In the genomic region with DNA sequence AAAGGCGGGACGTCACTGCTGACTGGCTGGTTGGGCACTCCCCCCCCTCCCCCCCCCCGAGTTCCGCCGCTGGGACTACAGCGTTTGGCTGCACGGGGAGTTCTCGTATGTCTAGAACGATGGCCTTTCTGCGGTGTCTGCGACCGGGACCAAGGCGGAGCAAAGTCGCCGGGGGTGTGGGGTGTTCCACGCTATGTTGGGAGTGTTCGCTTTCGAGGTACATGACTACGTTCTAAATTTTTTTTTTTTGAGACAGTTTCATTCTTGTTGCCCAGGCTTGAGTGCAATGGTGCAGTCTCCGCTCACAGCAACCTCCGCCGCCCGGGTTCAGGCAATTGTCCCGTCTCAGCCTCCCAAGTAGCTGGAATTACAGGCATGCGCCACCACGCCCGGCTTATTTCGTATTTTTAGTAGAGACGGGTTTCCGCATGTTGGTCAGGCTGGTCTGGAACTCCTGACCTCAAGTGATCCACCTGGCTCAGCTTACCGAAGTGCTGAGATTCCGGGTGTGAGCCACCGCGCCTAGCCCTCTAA, we compare ENCODE assay signal across 8 cellular contexts. TPM values are rescaled to one million over a fixed set of nuclear protein-coding genes. Genes with fewer than 3 reads are reported as not detected.
A peak's percentile ranks its signal among the peaks of the same experiment; 100 is the strongest.
DNase-seq lines count a peak whose midpoint lies in the region; ATAC-seq, FAIRE-seq and TF ChIP-seq lines count a peak whose summit lies in the region.

No MANE protein-coding gene starts in this region.

- peaks cover 80% of the 10 kb centered on the region for H3K79me2 ChIP-seq in HepG2 (ENCODE audit: insufficient read depth, low read length)

- H3K9me3 ChIP-seq in cardiac muscle cell (ENCODE audit: low read depth), result no peaks in the 10 kb centered on the region
- no peaks in the 10 kb centered on the region for H3K9me3 ChIP-seq in adipocyte (ENCODE audit: control insufficient read depth, low read length)
- no peaks in the 10 kb centered on the region for H3K9me3 ChIP-seq in HepG2 (ENCODE audit: low read length)
- H3K9me3 ChIP-seq in transverse colon, result no peaks in the 10 kb centered on the region

- TF ChIP-seq EP300 in HepG2 (IDR thresholded peaks at IDR 0.05; ENCODE audit: low read depth in 2 of 2, low read length in 2 of 2) (no peak), HepG2 (CRISPR knock-in tag; IDR thresholded peaks at IDR 0.05; ENCODE audit: borderline replicate concordance) (no peak), transverse colon (IDR thresholded peaks at IDR 0.05; ENCODE audit: low read depth) (no peak)

- intact Hi-C loops in Right ventricle myocardium superior (cut with DNase I), result no loop called here
- intact Hi-C loops in HepG2 (cut with micrococcal nuclease; ENCODE audit: unreplicated experiment), result loop anchor here (2.0 to 5.0 kb wide), 2 partner anchors 62 to 119 kb away; a partner anchor contains a TSS
- intact Hi-C loops in transverse colon (cut with DNase I; ENCODE audit: low total_unique reads), result no loop called here

- CTCF ChIA-PET in HepG2 (lab: Yijun Ruan, JAX; ENCODE audit: low intra/inter-chr PET ratio, low total read pairs), result no interaction called here

- H3K4me3 ChIP-seq in cardiac muscle cell, result peak overlapping the region; percentile 71
- H3K4me3 ChIP-seq in adipocyte (ENCODE audit: low read length), result peak overlapping the region; percentile 99
- peak overlapping the region; percentile 80 to 98 (median 93) for H3K4me3 ChIP-seq in HepG2 (replicated peaks in 1 of 3; ENCODE audit: insufficient read depth in 1 of 3, low read depth in 2 of 3, low read length in 3 of 3)
- peak overlapping the region; percentile 57 to 82 (median 73) for H3K4me3 ChIP-seq in transverse colon

- DNase-seq in cardiac muscle cell (ENCODE audit: low read depth in 1 of 2, low spot score in 1 of 2) (no peak), Right ventricle myocardium superior (no peak), adipocyte (ENCODE audit: low read depth) (no peak), HepG2 (ENCODE audit: low spot score) (peak; percentile 20), transverse colon (no peak)
- DNase-seq in activated CD8-positive, alpha-beta memory T cell treated with anti-CD3 and anti-CD28 coated beads, Interleukin-2, amount 50 U/mL, for 4 hours, result no peak

- 0% methylated on average over 27 of the region's 34 CpGs for WGBS in HepG2 (ENCODE audit: low lambda C conversion rate)
- 0 to 1% methylated on average over 7 to 33 of the region's 34 CpGs for WGBS in transverse colon (ENCODE audit: low coverage in 1 of 2), 2 donors

- BruUV-seq in HepG2 (replicated peaks; lab: Mats Ljungman, UMichigan), result no TSS peak

- H3K9ac ChIP-seq in adipocyte (ENCODE audit: low read length), result peak overlapping the region; percentile 93
- peak overlapping the region; percentile 94 for H3K9ac ChIP-seq in HepG2 (ENCODE audit: insufficient read depth, low read depth, low read length)

- POLR2A ChIA-PET in HepG2 (lab: Yijun Ruan, JAX), result interaction anchor here (0.9 to 1.9 kb wide), 21 partner anchors 8 to 232 kb away, joined by 3 to 15 read pairs (median 5); a partner anchor contains a TSS

- H3K27me3 ChIP-seq in cardiac muscle cell, result no peaks in the 10 kb centered on the region
- no peaks in the 10 kb centered on the region for H3K27me3 ChIP-seq in adipocyte (replicated peaks; ENCODE audit: control insufficient read depth, insufficient read depth, low read length)
- H3K27me3 ChIP-seq in HepG2 (ENCODE audit: control insufficient read depth in 1 of 2, insufficient read depth in 2 of 2, low read length in 2 of 2), result no peaks in the 10 kb centered on the region; a peak in 1 of 5 replicates
- no peaks in the 10 kb centered on the region for H3K27me3 ChIP-seq in transverse colon

- FAIRE-seq in HepG2 (lab: Jason Lieb, UNC), result no peak

- TF ChIP-seq RAD21 in HepG2 (CRISPR knock-in tag; IDR thresholded peaks at IDR 0.05), result no peak

- no peak for TF ChIP-seq POLR2A in HepG2 (IDR thresholded peaks at IDR 0.05; ENCODE audit: insufficient read depth in 1 of 2, low read depth in 2 of 2, low read length in 2 of 2)
- TF ChIP-seq POLR2A in transverse colon (IDR thresholded peaks at IDR 0.05), result no peak

- in situ Hi-C loops in HepG2 (cut with HindIII; ENCODE audit: extremely low pct_ligation_motif_present, low pct_unique_long_range_greater_than_20kb), result no loop called here
- in situ Hi-C loops in transverse colon (cut with MboI; ENCODE audit: low pct_ligation_motif_present in 1 of 4, low pct_unique_long_range_greater_than_20kb in 1 of 4, low sequenced_read_pairs in 3 of 4), result loop anchor here in 1 of 4 donors (10.0 kb wide), 1 partner anchor 65 kb away; a partner anchor contains a TSS

- peak overlapping the region; percentile 85 for H3K4me2 ChIP-seq in HepG2 (ENCODE audit: low read depth, low read length)

- ATAC-seq in Right ventricle myocardium superior (ENCODE audit: poor library complexity) (no peak), HepG2 (no peak), HG02885 (IDR thresholded peaks at IDR 0.05; ENCODE audit: poor library complexity, unreplicated experiment) (no peak)
- ATAC-seq in activated CD4-positive, CD25-positive, alpha-beta regulatory T cell treated with anti-CD3 and anti-CD28 coated beads, Interleukin-2, amount 50 U/mL, for 24 hours, result no peak

- H3K4me1 ChIP-seq in cardiac muscle cell (ENCODE audit: low read depth) (peaks cover 14% of the 10 kb centered on the region), adipocyte (ENCODE audit: control insufficient read depth, insufficient read depth, low read length) (peaks cover 36% of the 10 kb centered on the region), HepG2 (ENCODE audit: insufficient read depth, low read length) (peaks cover 59% of the 10 kb centered on the region), transverse colon (peaks cover 17 to 41% (median 26%) of the 10 kb centered on the region in 4 donors)

- H3K36me3 ChIP-seq in cardiac muscle cell (peaks cover 9% of the 10 kb centered on the region), adipocyte (ENCODE audit: control insufficient read depth, insufficient read depth, low read length, severe bottlenecking) (peaks cover 22% of the 10 kb centered on the region), HepG2 (replicated peaks in 1 of 2; ENCODE audit: control insufficient read depth in 1 of 2, insufficient read depth in 2 of 2, low read length in 2 of 2) (peaks cover 3 to 23% of the 10 kb centered on the region in 2 experiments; a peak in 3 of 5 replicates), transverse colon (no peaks in the 10 kb centered on the region)

- H3K27ac ChIP-seq in cardiac muscle cell (peak overlapping the region; percentile 99), HepG2 (ENCODE audit: extremely low read length, insufficient read depth, low read length) (peak overlapping the region; percentile 96), transverse colon (peak overlapping the region; percentile 98 to 100 (median 99))

- no peak overlapping the region for H2AFZ ChIP-seq in HepG2 (ENCODE audit: low read length)

- peaks cover 38% of the 10 kb centered on the region for H4K20me1 ChIP-seq in HepG2 (ENCODE audit: insufficient read depth, low read length)

- no peak for TF ChIP-seq CTCF in cardiac muscle cell (IDR thresholded peaks at IDR 0.05; ENCODE audit: low read depth, low read length)
- TF ChIP-seq CTCF in HepG2 (CRISPR knock-in tag; IDR thresholded peaks at IDR 0.05), result no peak
- no peak for TF ChIP-seq CTCF in transverse colon (IDR thresholded peaks at IDR 0.05)

RNA-seq across cellular contexts. Expression of a gene that starts 0.6 kb away (rescaled TPM):
- total RNA-seq in cardiac muscle cell (39.1 and 95.8 TPM in 2 replicates), Right ventricle myocardium superior (13.0 TPM), HepG2 (2016; rRNA removed; fragmentation: Illumina TruSeq; extraction: Trizol) (145 and 247 TPM in 2 replicates), transverse colon (10 to 100 TPM; 31.1 to 81.5 (median 57.1) TPM)
- polyA plus RNA-seq in cardiac muscle cell (73.8 and 182 TPM in 2 replicates), HepG2 (2011; rRNA removed) (44.4 and 56.6 TPM in 2 replicates)
- total RNA-seq in HepG2 (2016; cell fraction: cytosol; rRNA removed; fragmentation: Illumina TruSeq; extraction: Trizol; ENCODE audit: low read depth), result 30.6 and 36.4 TPM in 2 replicates
- 151 and 249 TPM in 2 replicates for total RNA-seq in HepG2 (2016; cell fraction: insoluble cytoplasmic fraction; rRNA removed; fragmentation: Illumina TruSeq; extraction: Trizol)
- total RNA-seq in HepG2 (2016; cell fraction: membrane; rRNA removed; fragmentation: Illumina TruSeq; extraction: Trizol), result 51.4 and 56.7 TPM in 2 replicates
- total RNA-seq in HepG2 (2016; cell fraction: nucleus; rRNA removed; fragmentation: Illumina TruSeq; extraction: Trizol), result 95.7 and 98.8 TPM in 2 replicates
- 17.6 and 37.3 TPM in 2 replicates for polyA plus RNA-seq in HepG2 (2011; cell fraction: cytosol; rRNA removed)
- polyA plus RNA-seq in HepG2 (2011; cell fraction: nucleus; rRNA removed), result 43.0 and 68.2 TPM in 2 replicates
- polyA plus RNA-seq in HepG2 (2012), result 95.0 and 101 TPM in 2 replicates
- 11.6 and 13.1 TPM in 2 replicates for polyA plus RNA-seq in HepG2 (2016; cell fraction: cytosol; fragmentation: Illumina TruSeq; extraction: Trizol; ENCODE audit: low read depth)
- 253 and 286 TPM in 2 replicates for polyA plus RNA-seq in HepG2 (2016; cell fraction: insoluble cytoplasmic fraction; fragmentation: Illumina TruSeq; extraction: Trizol; ENCODE audit: low read depth)
- 34.8 and 35.9 TPM in 2 replicates for polyA plus RNA-seq in HepG2 (2016; cell fraction: membrane; fragmentation: Illumina TruSeq; extraction: Trizol; ENCODE audit: low read depth)
- 142 and 155 TPM in 2 replicates for polyA plus RNA-seq in HepG2 (2016; cell fraction: nucleus; fragmentation: Illumina TruSeq; extraction: Trizol; ENCODE audit: insufficient read depth, low read depth)
- 13.6 and 22.4 TPM in 2 replicates for polyA minus RNA-seq in HepG2 (2011; rRNA and poly(A)+ RNA removed; ENCODE audit: low replicate concordance)
- 13.5 and 22.8 TPM in 2 replicates for polyA minus RNA-seq in HepG2 (2011; cell fraction: cytosol; rRNA and poly(A)+ RNA removed)
- polyA minus RNA-seq in HepG2 (2011; cell fraction: nucleus; rRNA and poly(A)+ RNA removed), result 43.5 and 60.7 TPM in 2 replicates

RNA-seq across cellular contexts. Expression of a gene that starts 6.7 kb away (rescaled TPM):
- 13.0 and 14.6 TPM in 2 replicates for total RNA-seq in cardiac muscle cell
- polyA plus RNA-seq in cardiac muscle cell, result 15.7 and 16.7 TPM in 2 replicates
- total RNA-seq in Right ventricle myocardium superior, result 28.0 TPM
- 5.4 and 5.9 TPM in 2 replicates for total RNA-seq in HepG2 (2016; rRNA removed; fragmentation: Illumina TruSeq; extraction: Trizol)
- total RNA-seq in HepG2 (2016; cell fraction: cytosol; rRNA removed; fragmentation: Illumina TruSeq; extraction: Trizol; ENCODE audit: low read depth), result 14.4 and 16.4 TPM in 2 replicates
- 4.7 and 6.1 TPM in 2 replicates for total RNA-seq in HepG2 (2016; cell fraction: insoluble cytoplasmic fraction; rRNA removed; fragmentation: Illumina TruSeq; extraction: Trizol)
- 8.1 and 8.5 TPM in 2 replicates for total RNA-seq in HepG2 (2016; cell fraction: membrane; rRNA removed; fragmentation: Illumina TruSeq; extraction: Trizol)
- total RNA-seq in HepG2 (2016; cell fraction: nucleus; rRNA removed; fragmentation: Illumina TruSeq; extraction: Trizol), result 7.7 and 7.8 TPM in 2 replicates
- 7.5 and 8.6 TPM in 2 replicates for polyA plus RNA-seq in HepG2 (2011; rRNA removed)
- polyA plus RNA-seq in HepG2 (2011; cell fraction: cytosol; rRNA removed), result 5.3 TPM in 2 replicates
- 19.8 and 22.5 TPM in 2 replicates for polyA plus RNA-seq in HepG2 (2011; cell fraction: nucleus; rRNA removed)
- 6.1 and 6.9 TPM in 2 replicates for polyA plus RNA-seq in HepG2 (2012)
- polyA plus RNA-seq in HepG2 (2016; cell fraction: cytosol; fragmentation: Illumina TruSeq; extraction: Trizol; ENCODE audit: low read depth), result 0.37 and 0.41 TPM in 2 replicates
- polyA plus RNA-seq in HepG2 (2016; cell fraction: insoluble cytoplasmic fraction; fragmentation: Illumina TruSeq; extraction: Trizol; ENCODE audit: low read depth), result 4.6 and 5.8 TPM in 2 replicates
- 1.1 and 1.2 TPM in 2 replicates for polyA plus RNA-seq in HepG2 (2016; cell fraction: membrane; fragmentation: Illumina TruSeq; extraction: Trizol; ENCODE audit: low read depth)
- 16.0 TPM in 2 replicates for polyA plus RNA-seq in HepG2 (2016; cell fraction: nucleus; fragmentation: Illumina TruSeq; extraction: Trizol; ENCODE audit: insufficient read depth, low read depth)
- 39.9 and 41.7 TPM in 2 replicates for polyA minus RNA-seq in HepG2 (2011; rRNA and poly(A)+ RNA removed; ENCODE audit: low replicate concordance)
- polyA minus RNA-seq in HepG2 (2011; cell fraction: cytosol; rRNA and poly(A)+ RNA removed), result 7.3 and 13.4 TPM in 2 replicates
- polyA minus RNA-seq in HepG2 (2011; cell fraction: nucleus; rRNA and poly(A)+ RNA removed), result 16.2 and 17.1 TPM in 2 replicates
- total RNA-seq in transverse colon, result 10 to 100 TPM; 14.5 to 22.1 (median 19.7) TPM

RNA-seq across cellular contexts. Expression of a gene that starts 23.8 kb away (rescaled TPM):
- total RNA-seq in cardiac muscle cell, result not detected in 2 replicates
- 0.20 TPM in 1 of 2 replicates, not detected in the other for polyA plus RNA-seq in cardiac muscle cell
- 0.16 TPM for total RNA-seq in Right ventricle myocardium superior
- total RNA-seq in HepG2 (2016; rRNA removed; fragmentation: Illumina TruSeq; extraction: Trizol), result not detected in 2 replicates
- not detected in 2 replicates for total RNA-seq in HepG2 (2016; cell fraction: cytosol; rRNA removed; fragmentation: Illumina TruSeq; extraction: Trizol; ENCODE audit: low read depth)
- not detected in 2 replicates for total RNA-seq in HepG2 (2016; cell fraction: insoluble cytoplasmic fraction; rRNA removed; fragmentation: Illumina TruSeq; extraction: Trizol)
- not detected in 2 replicates for total RNA-seq in HepG2 (2016; cell fraction: membrane; rRNA removed; fragmentation: Illumina TruSeq; extraction: Trizol)
- total RNA-seq in HepG2 (2016; cell fraction: nucleus; rRNA removed; fragmentation: Illumina TruSeq; extraction: Trizol), result not detected in 2 replicates
- not detected in 2 replicates for polyA plus RNA-seq in HepG2 (2011; rRNA removed)
- not detected in 2 replicates for polyA plus RNA-seq in HepG2 (2011; cell fraction: cytosol; rRNA removed)
- not detected in 2 replicates for polyA plus RNA-seq in HepG2 (2011; cell fraction: nucleus; rRNA removed)
- polyA plus RNA-seq in HepG2 (2012), result not detected in 2 replicates
- polyA plus RNA-seq in HepG2 (2016; cell fraction: cytosol; fragmentation: Illumina TruSeq; extraction: Trizol; ENCODE audit: low read depth), result not detected in 2 replicates
- not detected in 2 replicates for polyA plus RNA-seq in HepG2 (2016; cell fraction: insoluble cytoplasmic fraction; fragmentation: Illumina TruSeq; extraction: Trizol; ENCODE audit: low read depth)
- not detected in 2 replicates for polyA plus RNA-seq in HepG2 (2016; cell fraction: membrane; fragmentation: Illumina TruSeq; extraction: Trizol; ENCODE audit: low read depth)
- not detected in 2 replicates for polyA plus RNA-seq in HepG2 (2016; cell fraction: nucleus; fragmentation: Illumina TruSeq; extraction: Trizol; ENCODE audit: insufficient read depth, low read depth)
- polyA minus RNA-seq in HepG2 (2011; rRNA and poly(A)+ RNA removed; ENCODE audit: low replicate concordance), result not detected in 2 replicates
- not detected in 2 replicates for polyA minus RNA-seq in HepG2 (2011; cell fraction: cytosol; rRNA and poly(A)+ RNA removed)
- not detected in 2 replicates for polyA minus RNA-seq in HepG2 (2011; cell fraction: nucleus; rRNA and poly(A)+ RNA removed)
- total RNA-seq in transverse colon, result not detected
